26 cellular contexts compared by ENCODE assay signal in genomic region chr17:74367206-74367605, GRCh38. TPM values are rescaled to one million over a fixed set of nuclear protein-coding genes. Genes with fewer than 3 reads are reported as not detected.
A peak's percentile ranks its signal among the peaks of the same experiment; 100 is the strongest.
DNase-seq lines count a peak whose midpoint lies in the region; ATAC-seq, FAIRE-seq and TF ChIP-seq lines count a peak whose summit lies in the region.
"Had no signal": no experiment of that assay in that cellular context is flagged by ENCODE, and none has a peak within 500 bp of the region (broad histone marks: within the 10 kb centered on the region; RNA-seq: fewer than 3 reads in every experiment).

GPR142 (plus strand) TSS chr17:74367506; CDS start chr17:74369541, 2,035 bp downstream.

- CTCF ChIA-PET in HCT116 (lab: Charles Lee) (interaction anchor here (0.9 to 4.8 kb wide), 30 partner anchors 10 to 378 kb away, joined by 3 to 91 read pairs (median 6); partner anchors contain the start of gene CD300LB), H1 (lab: Charles Lee; ENCODE audit: partially characterized antibody) (interaction anchor here (0.6 to 9.2 kb wide), 40 partner anchors 7 to 296 kb away, joined by 3 to 106 read pairs (median 9); no protein-coding TSS in a partner anchor)

- H3K9me2 ChIP-seq in HCT116 (ENCODE audit: insufficient read depth): no peaks in the 10 kb centered on the region

- no TSS peak for BruUV-seq in HCT116 (replicated peaks; lab: Mats Ljungman, UMichigan)

- H3K79me2 ChIP-seq in HCT116 (ENCODE audit: insufficient read depth, low read length): no peaks in the 10 kb centered on the region
- no peaks in the 10 kb centered on the region for H3K79me2 ChIP-seq in H1 (ENCODE audit: control insufficient read depth in 1 of 2, insufficient read depth in 2 of 2, low read length in 2 of 2)

- no peak within 1 kb of the TSS for H3K9ac ChIP-seq in HCT116 (ENCODE audit: low read length)
- H3K9ac ChIP-seq in H1 (replicated peaks in 1 of 4; ENCODE audit: extremely low read depth in 1 of 4, low read depth in 3 of 4, low read length in 3 of 4): no peak within 1 kb of the TSS
- H3K9ac ChIP-seq: GM23248 had no signal

- H3K27me3 ChIP-seq in HCT116 (ENCODE audit: insufficient read depth, low read length): no peaks in the 10 kb centered on the region
- no peaks in the 10 kb centered on the region; a peak in 3 of 7 replicates for H3K27me3 ChIP-seq in H1 (replicated peaks in 1 of 4; ENCODE audit: control insufficient read depth in 3 of 4, extremely low read depth in 1 of 4, insufficient read depth in 3 of 4, low read length in 3 of 4)
- peaks cover 4 to 45% of the 10 kb centered on the region in 2 donors for H3K27me3 ChIP-seq in left lung

- peaks cover 18% of the 10 kb centered on the region for H3K4me1 Mint-ChIP-seq in stimulated activated effector memory CD8-positive, alpha-beta T cell treated with anti-CD3 and anti-CD28 coated beads, Interleukin-12 subunit alpha, Interleukin-12 subunit beta, amount 100 ng/mL, for 72 hours

- DNase-seq in Right ventricle myocardium inferior (ENCODE audit: missing footprints): peak; percentile 31
- DNase-seq in left ventricle myocardium superior: no peak
- DNase-seq in HCT116 (ENCODE audit: low read depth, low spot score): no peak
- DNase-seq in H1 (ENCODE audit: low read depth in 1 of 2, low spot score in 2 of 2): no peak
- no peak for DNase-seq in stimulated activated effector memory CD8-positive, alpha-beta T cell treated with anti-CD3 and anti-CD28 coated beads, Interleukin-12 subunit alpha, Interleukin-12 subunit beta, amount 100 ng/mL, for 72 hours (ENCODE audit: low spot score in 2 of 2)
- DNase-seq in occipital lobe (lab: John Stamatoyannopoulos, UW): no peak
- no peak for DNase-seq in left lung
- DNase-seq in H54 (ENCODE audit: insufficient read length, low spot score): no peak
- DNase-seq: Calu3; CD4-positive, CD25-positive, alpha-beta regulatory T cell; GM23248; HCEC 1CT; Kasumi-1; NCI-H1417; NCI-H1694 treated with DMSO at 0.1 percent for 48 hours; NCI-H2081 treated with DMSO at 0.1 percent for 48 hours; NCI-H446; NCI-H526; OCI-M1 had no signal

- intact Hi-C loops in Right ventricle myocardium inferior (cut with DNase I) (loop anchor here (5.0 kb wide), 1 partner anchor 155 kb away; the partner anchor contains the start of gene TTYH2), left ventricle myocardium superior (cut with micrococcal nuclease) (no loop called here), HCT116 (cut with micrococcal nuclease) (no loop called here), left lung (cut with DNase I) (no loop called here)

- no peak within 1 kb of the TSS for H3K56ac ChIP-seq in H1 (replicated peaks; ENCODE audit: insufficient read length, low read depth, low read length)

- no peaks in the 10 kb centered on the region for H3K36me3 ChIP-seq in HCT116 (ENCODE audit: control insufficient read depth in 1 of 2, insufficient read depth in 2 of 2, low read length in 2 of 2)
- H3K36me3 ChIP-seq in H1 (ENCODE audit: control insufficient read depth in 2 of 4, insufficient read depth in 4 of 4, low read length in 3 of 4): no peaks in the 10 kb centered on the region
- no peaks in the 10 kb centered on the region for H3K36me3 ChIP-seq in left lung

- H3K4me1 ChIP-seq in HCT116 (ENCODE audit: control insufficient read depth in 1 of 2, insufficient read depth in 2 of 2, low read length in 2 of 2) (peaks cover 2 to 13% of the 10 kb centered on the region in 2 experiments; a peak in 2 of 4 replicates), H1 (replicated peaks in 1 of 4; ENCODE audit: control insufficient read depth in 3 of 4, insufficient read depth in 4 of 4, low read length in 3 of 4) (peaks cover 0 to 22% (median 14%) of the 10 kb centered on the region in 4 experiments; a peak in 6 of 7 replicates), left lung (peaks cover 0 to 15% of the 10 kb centered on the region in 2 donors)

- H3K4me3 Mint-ChIP-seq in stimulated activated effector memory CD8-positive, alpha-beta T cell treated with anti-CD3 and anti-CD28 coated beads, Interleukin-12 subunit alpha, Interleukin-12 subunit beta, amount 100 ng/mL, for 72 hours: peak within 1 kb of the TSS; percentile 56

- H3K4ac ChIP-seq in H1 (replicated peaks; ENCODE audit: insufficient read length, low read depth, low read length): no peak within 1 kb of the TSS

- TF ChIP-seq POLR2A in HCT116 (IDR thresholded peaks at IDR 0.05; ENCODE audit: borderline replicate concordance, extremely low read depth, insufficient read depth, insufficient read length) (no peak), H1 (IDR thresholded peaks at IDR 0.05; ENCODE audit: control extremely low read depth in 1 of 2, low read depth in 2 of 2, low read length in 2 of 2) (no peak), H54 (IDR thresholded peaks at IDR 0.05; ENCODE audit: low read depth, low read length) (no peak)

- H4K8ac ChIP-seq in H1 (ENCODE audit: extremely low read depth, insufficient read depth, low read length): no peak within 1 kb of the TSS; the same call in 1 of the 2 replicates

- no peak within 1 kb of the TSS for H2BK20ac ChIP-seq in H1 (ENCODE audit: low read length)

- H4K5ac ChIP-seq in H1 (ENCODE audit: insufficient read length, low read depth, low read length): no peak within 1 kb of the TSS

- H3K14ac ChIP-seq in H1 (ENCODE audit: insufficient read length): no peak within 1 kb of the TSS

- no peak within 1 kb of the TSS for H3K27ac Mint-ChIP-seq in stimulated activated effector memory CD8-positive, alpha-beta T cell treated with anti-CD3 and anti-CD28 coated beads, Interleukin-12 subunit alpha, Interleukin-12 subunit beta, amount 100 ng/mL, for 72 hours
- H3K27ac Mint-ChIP-seq: CD4-positive, CD25-positive, alpha-beta regulatory T cell had no signal

- 95% methylated on average over 4 of the region's 5 CpGs; no CpG with 5 or more reads in 1 of the 2 experiments for WGBS in H1 (ENCODE audit: extremely low coverage in 1 of 2, insufficient coverage in 1 of 2, insufficient read length in 1 of 2, insufficient replicate concordance in 2 of 2, low coverage in 1 of 2, low lambda C conversion rate in 2 of 2, missing lambda C conversion rate in 1 of 2), 2 experiments

- no peak within 1 kb of the TSS for H3K18ac ChIP-seq in H1 (ENCODE audit: extremely low read depth, low read length)

- H4K91ac ChIP-seq in H1 (replicated peaks; ENCODE audit: insufficient read length, low read length): peak within 1 kb of the TSS; percentile 77

- H3K4me3 ChIP-seq in HCT116 (replicated peaks in 1 of 2; ENCODE audit: low read depth in 1 of 2, low read length in 2 of 2) (no peak within 1 kb of the TSS), H1 (ENCODE audit: extremely low read depth in 1 of 4, insufficient read depth in 2 of 4, low read depth in 3 of 4, low read length in 4 of 4) (no peak within 1 kb of the TSS), left lung (no peak within 1 kb of the TSS)
- H3K4me3 ChIP-seq: GM23248 had no signal

- H3K27ac ChIP-seq in HCT116 (ENCODE audit: low read depth, low read length) (no peak within 1 kb of the TSS), H1 (ENCODE audit: low read depth, low read length) (no peak within 1 kb of the TSS), left lung (no peak within 1 kb of the TSS)
- H3K27ac ChIP-seq: 22Rv1, GM23248 had no signal

- POLR2A ChIA-PET in HCT116 (lab: Charles Lee) (no interaction called here), H1 (lab: Charles Lee; ENCODE audit: partially characterized antibody) (interaction anchor here (1.2 kb wide), 1 partner anchor 12 kb away, joined by 6 read pairs; no protein-coding TSS in a partner anchor)

- H3K9me3 ChIP-seq in HCT116 (ENCODE audit: control insufficient read depth in 1 of 2, insufficient read depth in 1 of 2, low read depth in 1 of 2, low read length in 2 of 2) (no peaks in the 10 kb centered on the region), H1 (ENCODE audit: insufficient read depth in 2 of 2, low read depth in 1 of 2, low read length in 1 of 2) (peaks cover 0 to 5% of the 10 kb centered on the region in 2 experiments; a peak in 1 of 4 replicates), left lung (no peaks in the 10 kb centered on the region)

- peak within 1 kb of the TSS; percentile 68 for H2AFZ ChIP-seq in HCT116 (ENCODE audit: low read depth, low read length, poor library complexity, severe bottlenecking)
- H2AFZ ChIP-seq in H1 (ENCODE audit: low read length): no peak within 1 kb of the TSS
- H2AFZ ChIP-seq: GM23248 had no signal

- peaks cover 5% of the 10 kb centered on the region for H3K36me3 Mint-ChIP-seq in stimulated activated effector memory CD8-positive, alpha-beta T cell treated with anti-CD3 and anti-CD28 coated beads, Interleukin-12 subunit alpha, Interleukin-12 subunit beta, amount 100 ng/mL, for 72 hours
- H3K36me3 Mint-ChIP-seq: CD4-positive, CD25-positive, alpha-beta regulatory T cell had no signal

- no peak within 1 kb of the TSS; the same call in 1 of the 2 replicates for H2BK15ac ChIP-seq in H1 (ENCODE audit: low read length)

- RAD21 ChIA-PET in HCT116 (lab: Charles Lee; ENCODE audit: low non-redundant PET in 1 of 2, low total read pairs in 2 of 2, uncharacterized antibody in 2 of 2, unreplicated experiment in 2 of 2): interaction anchor here (0.6 to 1.6 kb wide), 4 partner anchors 12 to 506 kb away, joined by 3 to 10 read pairs (median 4); partner anchors contain the start of gene FDXR (in 1 of the 2)

- H3K4me2 ChIP-seq in HCT116 (ENCODE audit: low read length) (peak within 1 kb of the TSS; percentile 21; the same call in 1 of the 2 replicates), H1 (ENCODE audit: insufficient read depth in 1 of 2, low read depth in 2 of 2, low read length in 2 of 2) (no peak within 1 kb of the TSS)

- no peaks in the 10 kb centered on the region; the same call in 1 of the 2 replicates for H3K23me2 ChIP-seq in H1 (ENCODE audit: low read depth, low read length)

- FAIRE-seq in H1 (lab: Jason Lieb, UNC) (no peak), H54 (lab: Jason Lieb, UNC) (no peak)
- FAIRE-seq: G401.6, GM12892, RCC 7860 had no signal

- no peak for TF ChIP-seq EP300 in H1 (IDR thresholded peaks at IDR 0.05; ENCODE audit: borderline replicate concordance in 1 of 2, low read depth in 2 of 2, low read length in 2 of 2)

- TF ChIP-seq RAD21 in HCT116 (IDR thresholded peaks at IDR 0.05; ENCODE audit: low read depth): no peak
- no peak for TF ChIP-seq RAD21 in H1 (IDR thresholded peaks at IDR 0.05 in 1 of 2, conservative IDR thresholded peaks at IDR 0.05 in 1 of 2; ENCODE audit: low read depth in 2 of 2, low read length in 2 of 2)

- H3K9me3 Mint-ChIP-seq in stimulated activated effector memory CD8-positive, alpha-beta T cell treated with anti-CD3 and anti-CD28 coated beads, Interleukin-12 subunit alpha, Interleukin-12 subunit beta, amount 100 ng/mL, for 72 hours: no peaks in the 10 kb centered on the region
- H3K9me3 Mint-ChIP-seq: CD4-positive, CD25-positive, alpha-beta regulatory T cell had no signal

- peak within 1 kb of the TSS; percentile 47 for H2BK120ac ChIP-seq in H1 (replicated peaks; ENCODE audit: low read depth, low read length)

- ATAC-seq in Right ventricle myocardium inferior (no peak), left ventricle myocardium superior (no peak), HCT116 (no peak), left lung (no peak)
- no peak for ATAC-seq in stimulated activated effector memory CD8-positive, alpha-beta T cell treated with anti-CD3 and anti-CD28 coated beads, Interleukin-12 subunit alpha, Interleukin-12 subunit beta, amount 100 ng/mL, for 72 hours

- H3K79me1 ChIP-seq in H1 (ENCODE audit: low read depth, low read length): no peaks in the 10 kb centered on the region

- no peak within 1 kb of the TSS for H2AK5ac ChIP-seq in H1 (ENCODE audit: low read depth, low read length)

- TF ChIP-seq CTCF in HCT116 (IDR thresholded peaks at IDR 0.05 in 2 of 3, conservative IDR thresholded peaks at IDR 0.05 in 1 of 3; ENCODE audit: borderline replicate concordance in 1 of 3, insufficient read depth in 1 of 3, low read depth in 2 of 3, low read length in 2 of 3): no peak
- no peak for TF ChIP-seq CTCF in H1 (IDR thresholded peaks at IDR 0.05; ENCODE audit: control extremely low read depth in 1 of 3, insufficient read depth in 1 of 3, low read depth in 1 of 3, low read length in 3 of 3)
- no peak for TF ChIP-seq CTCF in left lung (IDR thresholded peaks at IDR 0.05)

- no peaks in the 10 kb centered on the region for H4K20me1 ChIP-seq in HCT116 (ENCODE audit: insufficient read depth)
- no peaks in the 10 kb centered on the region for H4K20me1 ChIP-seq in H1 (replicated peaks in 1 of 2; ENCODE audit: control insufficient read depth in 1 of 2, insufficient read depth in 2 of 2, low read length in 2 of 2)

- H3K23ac ChIP-seq in H1 (ENCODE audit: insufficient read length): no peak within 1 kb of the TSS

- no peak within 1 kb of the TSS for H2BK12ac ChIP-seq in H1 (ENCODE audit: low read depth, low read length)

- no peak within 1 kb of the TSS; the same call in 1 of the 2 replicates for H2BK5ac ChIP-seq in H1 (ENCODE audit: low read depth, low read length)

RNA-seq across cellular contexts. Expression of gene GPR142, which starts in this region (rescaled TPM):
- total RNA-seq in Right ventricle myocardium inferior (not detected), left ventricle myocardium superior (0.15 TPM), HCT116 (2021; ENCODE audit: unreplicated experiment) (not detected), occipital lobe (not detected), left lung (not detected)
- not detected in 2 replicates for polyA plus RNA-seq in HCT116 (2012)
- not detected in 2 replicates for total RNA-seq in H1 (2021; fragmentation: NEBNext Ultra II Directional; extraction: Animal tissue kit (Norgen Biotek cat#: 25700))
- 0.05 and 0.11 TPM in 2 replicates for polyA plus RNA-seq in H1 (2011; rRNA removed)
- 0.13 TPM for polyA plus RNA-seq in H1 (2011; cell fraction: cytosol; rRNA removed)
- polyA plus RNA-seq in H1 (2011; cell fraction: nucleus; rRNA removed): 0.17 TPM
- 0.11 TPM in 1 of 4 replicates, not detected in the others for polyA plus RNA-seq in H1 (2012, experiment 1 of 2)
- polyA plus RNA-seq in H1 (2012, experiment 2 of 2): not detected
- polyA plus RNA-seq in H1 (2013, experiment 1 of 2): not detected
- not detected for polyA plus RNA-seq in H1 (2013, experiment 2 of 2)
- polyA minus RNA-seq in H1 (2011; rRNA and poly(A)+ RNA removed): 0.20 TPM in 1 of 2 replicates, not detected in the other
- not detected for polyA minus RNA-seq in H1 (2011; cell fraction: cytosol; rRNA and poly(A)+ RNA removed)
- not detected for polyA minus RNA-seq in H1 (2011; cell fraction: nucleus; rRNA and poly(A)+ RNA removed)
- total RNA-seq: Calu3; CD4-positive, CD25-positive, alpha-beta regulatory T cell; Daoy; GM23248; MCF 10A; SK-MEL-5 had no signal
- polyA plus RNA-seq: CD4-positive, CD25-positive, alpha-beta regulatory T cell; GM23248 had no signal

Comparison
In these comparisons a context has a peak if more than half of its experiments do, and no peak if none do; other contexts are left out.
1. Peak in DNase-seq in Right ventricle myocardium inferior; RNA of the gene not detected or under 1 TPM.